ENCODE assay signal across 24 cellular contexts in the genomic region with DNA sequence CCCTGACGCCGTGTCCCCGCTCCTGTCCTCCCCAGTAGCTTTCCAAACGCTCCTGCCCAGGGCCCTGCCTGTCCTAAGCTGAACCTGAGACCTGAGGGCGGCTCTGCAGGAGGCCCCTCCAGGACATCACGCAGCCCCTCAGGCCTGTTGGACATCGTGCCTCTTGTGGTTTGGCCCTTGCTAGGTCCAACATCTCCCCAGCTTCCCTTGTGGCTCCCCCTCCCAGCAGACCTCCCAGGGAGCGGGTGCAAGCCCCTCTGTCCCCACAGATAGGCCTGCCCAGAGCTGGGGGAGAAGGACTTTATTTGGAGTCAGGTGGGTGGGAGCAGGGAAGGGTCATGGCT. TPM values are rescaled to one million over a fixed set of nuclear protein-coding genes. Genes with fewer than 3 reads are reported as not detected.
A peak's percentile ranks its signal among the peaks of the same experiment; 100 is the strongest.
DNase-seq lines count a peak whose midpoint lies in the region; ATAC-seq, FAIRE-seq and TF ChIP-seq lines count a peak whose summit lies in the region.
"Had no signal": no experiment of that assay in that cellular context is flagged by ENCODE, and none has a peak within 500 bp of the region (broad histone marks: within the 10 kb centered on the region; RNA-seq: fewer than 3 reads in every experiment).

No MANE protein-coding gene starts in this region.

- no peaks in the 10 kb centered on the region for H3K36me3 Mint-ChIP-seq in activated naive CD8-positive, alpha-beta T cell treated with anti-CD3 and anti-CD28 coated beads, Interleukin-2, amount 10 ng/mL, durations not matched to agents 7 days and 5 days
- H3K36me3 Mint-ChIP-seq in activated naive CD8-positive, alpha-beta T cell treated with anti-CD3 and anti-CD28 coated beads, Interleukin-2, amount 50 U/mL, for 24 hours (ENCODE audit: low read depth), result no peaks in the 10 kb centered on the region
- H3K36me3 Mint-ChIP-seq in osteocyte (ENCODE audit: unreplicated experiment), result no peaks in the 10 kb centered on the region
- no peaks in the 10 kb centered on the region for H3K36me3 Mint-ChIP-seq in activated CD8-positive, alpha-beta T cell treated with anti-CD3 and anti-CD28 coated beads for 36 hours (ENCODE audit: low read depth)
- H3K36me3 Mint-ChIP-seq: CD4-positive, CD25-positive, alpha-beta regulatory T cell; CD8-positive, alpha-beta T cell had no signal

- no peaks in the 10 kb centered on the region for H3K36me3 ChIP-seq in upper lobe of right lung
- H3K36me3 ChIP-seq: BLaER1 had no signal

- no peak for TF ChIP-seq CTCF in osteocyte (IDR thresholded peaks at IDR 0.05)
- no peak for TF ChIP-seq CTCF in upper lobe of right lung (IDR thresholded peaks at IDR 0.05)
- no peak for TF ChIP-seq CTCF in activated CD8-positive, alpha-beta T cell treated with anti-CD3 and anti-CD28 coated beads for 36 hours (IDR thresholded peaks at IDR 0.05)

- H3K4me3 ChIP-seq in upper lobe of right lung, result no peak overlapping the region
- H3K4me3 ChIP-seq: BLaER1, GM23248 had no signal

- no peaks in the 10 kb centered on the region for H3K9me3 Mint-ChIP-seq in activated naive CD8-positive, alpha-beta T cell treated with anti-CD3 and anti-CD28 coated beads, Interleukin-2, amount 10 ng/mL, durations not matched to agents 7 days and 5 days
- no peaks in the 10 kb centered on the region for H3K9me3 Mint-ChIP-seq in activated naive CD8-positive, alpha-beta T cell treated with anti-CD3 and anti-CD28 coated beads, Interleukin-2, amount 50 U/mL, for 24 hours
- no peaks in the 10 kb centered on the region for H3K9me3 Mint-ChIP-seq in osteocyte (ENCODE audit: unreplicated experiment)
- no peaks in the 10 kb centered on the region for H3K9me3 Mint-ChIP-seq in activated CD8-positive, alpha-beta T cell treated with anti-CD3 and anti-CD28 coated beads for 36 hours
- H3K9me3 Mint-ChIP-seq: CD8-positive, alpha-beta T cell had no signal

- no peak for ATAC-seq in activated naive CD8-positive, alpha-beta T cell treated with anti-CD3 and anti-CD28 coated beads, Interleukin-2, amount 10 ng/mL, durations not matched to agents 7 days and 5 days (ENCODE audit: low read depth)
- ATAC-seq in activated naive CD8-positive, alpha-beta T cell treated with anti-CD3 and anti-CD28 coated beads, Interleukin-2, amount 50 U/mL, for 24 hours, result no peak
- no peak for ATAC-seq in upper lobe of right lung
- ATAC-seq in activated CD8-positive, alpha-beta T cell treated with anti-CD3 and anti-CD28 coated beads for 36 hours, result no peak
- ATAC-seq: CD8-positive, alpha-beta T cell; HCT116 had no signal

- no peaks in the 10 kb centered on the region for H3K9me3 ChIP-seq in upper lobe of right lung
- H3K9me3 ChIP-seq: BLaER1, Caco-2 had no signal

- H3K4me1 ChIP-seq in upper lobe of right lung, result no peaks in the 10 kb centered on the region
- H3K4me1 ChIP-seq: BLaER1, Caco-2 had no signal

- H3K4me3 Mint-ChIP-seq in activated naive CD8-positive, alpha-beta T cell treated with anti-CD3 and anti-CD28 coated beads, Interleukin-2, amount 10 ng/mL, durations not matched to agents 7 days and 5 days, result no peak overlapping the region
- no peak overlapping the region for H3K4me3 Mint-ChIP-seq in activated naive CD8-positive, alpha-beta T cell treated with anti-CD3 and anti-CD28 coated beads, Interleukin-2, amount 50 U/mL, for 24 hours
- H3K4me3 Mint-ChIP-seq in osteocyte (ENCODE audit: unreplicated experiment), result no peak overlapping the region
- no peak overlapping the region for H3K4me3 Mint-ChIP-seq in activated CD8-positive, alpha-beta T cell treated with anti-CD3 and anti-CD28 coated beads for 36 hours
- H3K4me3 Mint-ChIP-seq: B cell; CD4-positive, CD25-positive, alpha-beta regulatory T cell; CD8-positive, alpha-beta T cell had no signal

- no peak overlapping the region for H3K27ac Mint-ChIP-seq in activated naive CD8-positive, alpha-beta T cell treated with anti-CD3 and anti-CD28 coated beads, Interleukin-2, amount 10 ng/mL, durations not matched to agents 7 days and 5 days
- H3K27ac Mint-ChIP-seq in activated naive CD8-positive, alpha-beta T cell treated with anti-CD3 and anti-CD28 coated beads, Interleukin-2, amount 50 U/mL, for 24 hours, result no peak overlapping the region
- no peak overlapping the region for H3K27ac Mint-ChIP-seq in osteocyte (ENCODE audit: unreplicated experiment)
- H3K27ac Mint-ChIP-seq in activated CD8-positive, alpha-beta T cell treated with anti-CD3 and anti-CD28 coated beads for 36 hours, result no peak overlapping the region
- H3K27ac Mint-ChIP-seq: B cell; CD4-positive, CD25-positive, alpha-beta regulatory T cell; CD8-positive, alpha-beta T cell had no signal

- H3K27ac ChIP-seq in upper lobe of right lung, result no peak overlapping the region
- H3K27ac ChIP-seq: BLaER1, C4-2B, GM23248 had no signal

- peaks cover 2% of the 10 kb centered on the region for H3K4me1 Mint-ChIP-seq in activated naive CD8-positive, alpha-beta T cell treated with anti-CD3 and anti-CD28 coated beads, Interleukin-2, amount 10 ng/mL, durations not matched to agents 7 days and 5 days
- peaks cover 2% of the 10 kb centered on the region for H3K4me1 Mint-ChIP-seq in activated naive CD8-positive, alpha-beta T cell treated with anti-CD3 and anti-CD28 coated beads, Interleukin-2, amount 50 U/mL, for 24 hours
- H3K4me1 Mint-ChIP-seq in osteocyte (ENCODE audit: unreplicated experiment), result no peaks in the 10 kb centered on the region
- H3K4me1 Mint-ChIP-seq in activated CD8-positive, alpha-beta T cell treated with anti-CD3 and anti-CD28 coated beads for 36 hours (ENCODE audit: low read depth), result peaks cover 2% of the 10 kb centered on the region

- POLR2A ChIA-PET in activated naive CD8-positive, alpha-beta T cell treated with anti-CD3 and anti-CD28 coated beads, Interleukin-2, amount 10 ng/mL, durations not matched to agents 7 days and 5 days (lab: Charles Lee), result no interaction called here
- POLR2A ChIA-PET in activated CD8-positive, alpha-beta T cell treated with anti-CD3 and anti-CD28 coated beads for 36 hours (lab: Charles Lee), result no interaction called here

- peak; percentile 20 for DNase-seq in activated naive CD8-positive, alpha-beta T cell treated with anti-CD3 and anti-CD28 coated beads, Interleukin-2, amount 10 ng/mL, durations not matched to agents 7 days and 5 days
- no peak for DNase-seq in activated naive CD8-positive, alpha-beta T cell treated with anti-CD3 and anti-CD28 coated beads, Interleukin-2, amount 50 U/mL, for 24 hours
- peak; percentile 74 for DNase-seq in mesenteric fat pad (ENCODE audit: low spot score)
- peak; percentile 74 for DNase-seq in osteocyte (ENCODE audit: extremely low spot score, unreplicated experiment)
- DNase-seq in upper lobe of right lung, result peak; percentile 49
- no peak for DNase-seq in pons (ENCODE audit: low spot score)
- DNase-seq in activated CD8-positive, alpha-beta T cell treated with anti-CD3 and anti-CD28 coated beads for 36 hours, result no peak
- DNase-seq in urothelium cell line (ENCODE audit: low spot score), result no peak
- DNase-seq: Caco-2; CD4-positive, CD25-positive, alpha-beta regulatory T cell; DMS153; DND-41; GM23248; H7 had no signal

- CTCF ChIA-PET in activated CD8-positive, alpha-beta T cell treated with anti-CD3 and anti-CD28 coated beads for 36 hours (lab: Charles Lee), result interaction anchor here (0.7 kb wide), 1 partner anchor 19 kb away, joined by 3 read pairs; no protein-coding TSS in a partner anchor

- FAIRE-seq in urothelium cell line (lab: Jason Lieb, UNC), result no peak
- FAIRE-seq: G401.6, GM12892, H1 had no signal

- intact Hi-C loops in upper lobe of right lung (cut with DNase I), result no loop called here
- intact Hi-C loops in activated CD8-positive, alpha-beta T cell treated with anti-CD3 and anti-CD28 coated beads for 36 hours (cut with micrococcal nuclease), result no loop called here

- peaks cover 8% of the 10 kb centered on the region for H3K27me3 Mint-ChIP-seq in activated naive CD8-positive, alpha-beta T cell treated with anti-CD3 and anti-CD28 coated beads, Interleukin-2, amount 10 ng/mL, durations not matched to agents 7 days and 5 days
- peaks cover 4% of the 10 kb centered on the region for H3K27me3 Mint-ChIP-seq in activated naive CD8-positive, alpha-beta T cell treated with anti-CD3 and anti-CD28 coated beads, Interleukin-2, amount 50 U/mL, for 24 hours
- peaks cover 11% of the 10 kb centered on the region for H3K27me3 Mint-ChIP-seq in osteocyte (ENCODE audit: unreplicated experiment)
- peaks cover 9% of the 10 kb centered on the region for H3K27me3 Mint-ChIP-seq in activated CD8-positive, alpha-beta T cell treated with anti-CD3 and anti-CD28 coated beads for 36 hours

- peaks cover 3% of the 10 kb centered on the region for H3K27me3 ChIP-seq in upper lobe of right lung
- H3K27me3 ChIP-seq: BLaER1 had no signal

RNA-seq across cellular contexts. Expression of gene OBP2B, which starts 4.1 kb away (rescaled TPM):
- not detected for total RNA-seq in activated naive CD8-positive, alpha-beta T cell treated with anti-CD3 and anti-CD28 coated beads, Interleukin-2, amount 10 ng/mL, durations not matched to agents 7 days and 5 days
- not detected for total RNA-seq in mesenteric fat pad
- not detected in 2 replicates for total RNA-seq in osteocyte
- not detected for total RNA-seq in upper lobe of right lung
- not detected for total RNA-seq in activated CD8-positive, alpha-beta T cell treated with anti-CD3 and anti-CD28 coated beads for 36 hours
- total RNA-seq: A172; A673; B cell; Caco-2; CD4-positive, CD25-positive, alpha-beta regulatory T cell; CD8-positive, alpha-beta T cell; GM23248; H1; H7 had no signal

RNA-seq across cellular contexts. Expression of gene GBGT1, which starts 41.3 kb away (rescaled TPM):
- total RNA-seq in activated naive CD8-positive, alpha-beta T cell treated with anti-CD3 and anti-CD28 coated beads, Interleukin-2, amount 10 ng/mL, durations not matched to agents 7 days and 5 days, result 1 to 10 TPM; 4.0 to 4.5 TPM
- total RNA-seq in mesenteric fat pad (25.1 TPM), osteocyte (3.1 and 4.1 TPM in 2 replicates), upper lobe of right lung (27.4 TPM)
- 1 to 10 TPM; 3.6 to 4.1 TPM for total RNA-seq in activated CD8-positive, alpha-beta T cell treated with anti-CD3 and anti-CD28 coated beads for 36 hours

Comparison
In these comparisons a context has a peak if more than half of its experiments do, and no peak if none do; other contexts are left out.
1. DNase-seq: peak in activated naive CD8-positive, alpha-beta T cell treated with anti-CD3 and anti-CD28 coated beads, Interleukin-2, amount 10 ng/mL, durations not matched to agents 7 days and 5 days (single experiment), mesenteric fat pad (single experiment), osteocyte (single experiment) and upper lobe of right lung (single experiment); none in activated naive CD8-positive, alpha-beta T cell treated with anti-CD3 and anti-CD28 coated beads, Interleukin-2, amount 50 U/mL, for 24 hours (single experiment), pons (single experiment), activated CD8-positive, alpha-beta T cell treated with anti-CD3 and anti-CD28 coated beads for 36 hours (single experiment) and urothelium cell line (single experiment).